ENCODE assay signal across 30 cellular contexts in the genomic region with DNA sequence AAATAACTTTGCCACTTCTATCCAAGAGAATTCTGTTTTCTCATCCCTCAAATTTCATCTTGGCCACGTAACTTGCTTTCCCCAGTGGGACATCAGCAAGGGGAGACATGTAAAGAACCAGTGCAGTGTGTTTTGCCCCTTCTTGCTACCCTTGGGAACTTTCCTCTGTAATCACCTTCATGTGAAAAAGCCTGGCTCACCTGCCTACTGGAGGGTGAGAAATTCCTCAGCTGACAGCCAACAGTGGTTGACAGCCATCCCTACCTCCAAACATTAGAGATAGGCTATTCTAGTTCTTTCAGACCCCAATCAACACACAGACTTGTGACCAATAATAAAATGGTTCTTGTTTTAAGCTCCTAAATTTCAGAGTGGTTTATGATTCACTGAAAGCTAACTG.
"Had no signal": no experiment of that assay in that cellular context is flagged by ENCODE, and none has a peak within 500 bp of the region (broad histone marks: within the 10 kb centered on the region; RNA-seq: fewer than 3 reads in every experiment).

No MANE protein-coding gene starts in this region.

- H3K36me3 ChIP-seq: adrenal gland, cardiac muscle cell, esophagus muscularis mucosa, gastroesophageal sphincter, WERI-Rb-1 had no signal

- H3K9me3 ChIP-seq: adrenal gland, body of pancreas, esophagus muscularis mucosa, gastroesophageal sphincter had no signal

- DNase-seq: activated CD4-positive, alpha-beta memory T cell treated with anti-CD3 and anti-CD28 coated beads for 36 hours; activated CD4-positive, alpha-beta T cell treated with anti-CD3 and anti-CD28 coated beads for 36 hours; activated CD4-positive, alpha-beta T cell treated with anti-CD3 and anti-CD28 coated beads, Interleukin-2, amount 10 ng/mL, durations not matched to agents 24 days and 14 days; activated CD4-positive, CD25-positive, alpha-beta regulatory T cell; activated CD4-positive, CD25-positive, alpha-beta regulatory T cell treated with anti-CD3 and anti-CD28 coated beads, Interleukin-2, amount 50 U/mL, for 72 hours; activated CD8-positive, alpha-beta memory T cell treated with anti-CD3 and anti-CD28 coated beads, Interleukin-2, amount 10 ng/mL, durations not matched to agents 7 days and 5 days; activated CD8-positive, alpha-beta memory T cell treated with anti-CD3 and anti-CD28 coated beads, Interleukin-2, amount 50 U/mL, for 4 hours; activated CD8-positive, alpha-beta T cell treated with anti-CD3 and anti-CD28 coated beads, Interleukin-2, amount 10 ng/mL, durations not matched to agents 7 days and 5 days; activated effector memory CD4-positive, alpha-beta T cell treated with anti-CD3 and anti-CD28 coated beads, Interleukin-2, amount 50 U/mL, for 16 hours; activated naive CD4-positive, alpha-beta T cell treated with anti-CD3 and anti-CD28 coated beads for 36 hours; activated naive CD8-positive, alpha-beta T cell treated with anti-CD3 and anti-CD28 coated beads for 36 hours; activated naive CD8-positive, alpha-beta T cell treated with anti-CD3 and anti-CD28 coated beads, Interleukin-2, amount 50 U/mL, for 24 hours; activated T-cell treated with anti-CD3 and anti-CD28 coated beads, Interleukin-2, amount 50 U/mL, for 1 hour; activated T-cell treated with anti-CD3 and anti-CD28 coated beads, Interleukin-2, amount 50 U/mL, for 48 hours; adrenal gland; amygdala; aorta; dorsolateral prefrontal cortex; effector memory CD4-positive, alpha-beta T cell; erythroblast; foreskin melanocyte; T-cell; T-helper 17 cell; T1000; WERI-Rb-1 had no signal

- H3K4me3 ChIP-seq: adrenal gland, body of pancreas, cardiac muscle cell, coronary artery, dorsolateral prefrontal cortex, esophagus muscularis mucosa, gastroesophageal sphincter had no signal

- ATAC-seq: activated CD4-positive, alpha-beta T cell treated with anti-CD3 and anti-CD28 coated beads for 36 hours; activated CD8-positive, alpha-beta memory T cell treated with anti-CD3 and anti-CD28 coated beads, Interleukin-2, amount 10 ng/mL, durations not matched to agents 7 days and 5 days; activated CD8-positive, alpha-beta T cell treated with anti-CD3 and anti-CD28 coated beads, Interleukin-2, amount 10 ng/mL, durations not matched to agents 7 days and 5 days; activated naive CD8-positive, alpha-beta T cell treated with anti-CD3 and anti-CD28 coated beads, Interleukin-2, amount 50 U/mL, for 24 hours; body of pancreas; gastroesophageal sphincter; T-cell; T-helper 17 cell had no signal

- H3K27me3 ChIP-seq: adrenal gland, body of pancreas, cardiac muscle cell, dorsolateral prefrontal cortex, esophagus muscularis mucosa, gastroesophageal sphincter had no signal

- H3K4me1 ChIP-seq: adrenal gland, body of pancreas, esophagus muscularis mucosa, gastroesophageal sphincter had no signal
